In genomic region chr12:132761032-132761910, GRCh38 we compare ENCODE assay signal across 8 cellular contexts. TPM values are rescaled to one million over a fixed set of nuclear protein-coding genes. Genes with fewer than 3 reads are reported as not detected.
DNase-seq lines count a peak whose midpoint lies in the region; ATAC-seq, FAIRE-seq and TF ChIP-seq lines count a peak whose summit lies in the region.

TSS of gene ANKLE2 (minus strand) at chr12:132761832. CDS start at chr12:132761798, 34 bp downstream.

- in situ Hi-C loops in GM23248 (cut with MboI) = no loop called here

- peak; percentile 91 for DNase-seq in GM03348 (ENCODE audit: low spot score)
- DNase-seq in GM23248 = peak; percentile 83
- peak; percentile 68 for DNase-seq in LHCN-M2 (ENCODE audit: low read depth)
- peak; percentile 42 for DNase-seq in WTC11 (ENCODE audit: low spot score)
- DNase-seq in bronchial epithelial cell (ENCODE audit: low read depth) = peak; percentile 35
- DNase-seq in keratinocyte (ENCODE audit: low read depth, low spot score) = no peak
- DNase-seq in stimulated activated CD4-positive, alpha-beta T cell treated with anti-CD3 and anti-CD28 coated beads, Interleukin-15, amount 100 ng/mL, for 48 hours (ENCODE audit: low read depth in 2 of 2) = peak; percentile 59 to 61
- no peak for DNase-seq in COLO829 (ENCODE audit: low spot score)

- H3K9ac ChIP-seq in GM23248 (peak within 1 kb of the TSS; percentile 94), keratinocyte (ENCODE audit: control insufficient read depth, extremely low read depth, insufficient read depth, low read length) (peak within 1 kb of the TSS; percentile 100)

- H3K27me3 ChIP-seq in GM23248 (replicated peaks; ENCODE audit: insufficient read depth) = no peaks in the 10 kb centered on the region
- no peaks in the 10 kb centered on the region for H3K27me3 ChIP-seq in bronchial epithelial cell (ENCODE audit: control insufficient read depth, insufficient read depth, low read length)
- H3K27me3 ChIP-seq in keratinocyte (ENCODE audit: control insufficient read depth, extremely low read depth, insufficient read depth, low read length) = no peaks in the 10 kb centered on the region

- no peaks in the 10 kb centered on the region for H3K27me3 Mint-ChIP-seq in WTC11 (ENCODE audit: low read depth)

- ATAC-seq in WTC11 = peak; percentile 45

- dilution Hi-C loops in keratinocyte (cut with MboI; ENCODE audit: extremely low pct_ligation_motif_present, low sequenced_read_pairs) = no loop called here

- H3K79me2 ChIP-seq in GM23248 (ENCODE audit: insufficient read depth) = peaks cover 71% of the 10 kb centered on the region
- H3K79me2 ChIP-seq in keratinocyte (ENCODE audit: control insufficient read depth, insufficient read depth, low read length) = peaks cover 53% of the 10 kb centered on the region

- H3K4me1 Mint-ChIP-seq in WTC11 = peaks cover 11% of the 10 kb centered on the region

- H3K9me1 ChIP-seq in keratinocyte (ENCODE audit: control insufficient read depth, extremely low read depth, insufficient read depth, low read length) = no peaks in the 10 kb centered on the region

- peak within 1 kb of the TSS; percentile 89 for H3K4me2 ChIP-seq in GM23248 (ENCODE audit: unreplicated experiment)
- peak within 1 kb of the TSS; percentile 95 for H3K4me2 ChIP-seq in keratinocyte (ENCODE audit: control insufficient read depth, extremely low read depth, insufficient read depth, low read depth, low read length)

- H3K9me2 ChIP-seq in GM23248 (ENCODE audit: insufficient read depth) = no peaks in the 10 kb centered on the region

- H3K9me3 ChIP-seq in GM23248 (ENCODE audit: low read depth) (no peaks in the 10 kb centered on the region), keratinocyte (ENCODE audit: control insufficient read depth, low read depth, low read length) (no peaks in the 10 kb centered on the region)

- H2AFZ ChIP-seq in GM23248 (peak within 1 kb of the TSS; percentile 85), keratinocyte (ENCODE audit: control insufficient read depth, low read length) (peak within 1 kb of the TSS; percentile 68)

- H3K4me1 ChIP-seq in GM23248 (ENCODE audit: insufficient read depth) (peaks cover 8% of the 10 kb centered on the region), keratinocyte (ENCODE audit: control insufficient read depth, extremely low read depth, insufficient read depth, low read length) (peaks cover 14% of the 10 kb centered on the region)

- TF ChIP-seq CTCF in WTC11 (IDR thresholded peaks at IDR 0.05) = no peak
- TF ChIP-seq CTCF in bronchial epithelial cell (IDR thresholded peaks at IDR 0.05; ENCODE audit: insufficient read depth, low read length, severe bottlenecking) = no peak
- no peak for TF ChIP-seq CTCF in keratinocyte (optimal IDR thresholded peaks at IDR 0.05 in 1 of 3, IDR thresholded peaks at IDR 0.05 in 1 of 3, conservative IDR thresholded peaks at IDR 0.05 in 1 of 3; ENCODE audit: extremely low read depth in 1 of 3, insufficient read depth in 2 of 3, low read length in 3 of 3)

- H3F3A ChIP-seq in GM23248 (ENCODE audit: insufficient read depth) = peaks cover 33% of the 10 kb centered on the region

- H3K27ac ChIP-seq in GM23248 (peak within 1 kb of the TSS; percentile 95), keratinocyte (ENCODE audit: control insufficient read depth, insufficient read depth, low read length) (peak within 1 kb of the TSS; percentile 100)

- peaks cover 4% of the 10 kb centered on the region; the same call in 1 of the 2 replicates for H3K36me3 ChIP-seq in GM23248 (ENCODE audit: low read depth)
- peaks cover 4% of the 10 kb centered on the region for H3K36me3 ChIP-seq in bronchial epithelial cell (ENCODE audit: control insufficient read depth, insufficient read depth, low read length)
- H3K36me3 ChIP-seq in keratinocyte (ENCODE audit: control insufficient read depth in 2 of 2, extremely low read depth in 1 of 2, insufficient read depth in 2 of 2, low read length in 2 of 2) = peaks cover 8 to 9% of the 10 kb centered on the region in 2 experiments

- peak within 1 kb of the TSS; percentile 95 for H3K27ac Mint-ChIP-seq in WTC11

- peak within 1 kb of the TSS; percentile 93 for H3K4me3 Mint-ChIP-seq in WTC11

- H3K9me3 Mint-ChIP-seq in WTC11 = no peaks in the 10 kb centered on the region

- 0 to 2% methylated on average over 48 to 84 of the region's 95 CpGs for WGBS in GM23248 (ENCODE audit: low coverage in 1 of 2, low lambda C conversion rate in 2 of 2, missing lambda C conversion rate in 2 of 2), 2 experiments

- H3K36me3 Mint-ChIP-seq in WTC11 = peaks cover 15% of the 10 kb centered on the region

- H3K4me3 ChIP-seq in GM23248 (peak within 1 kb of the TSS; percentile 89), bronchial epithelial cell (ENCODE audit: low read depth, low read length) (peak within 1 kb of the TSS; percentile 85), keratinocyte (ENCODE audit: control insufficient read depth in 2 of 3, extremely low read depth in 1 of 3, insufficient read depth in 2 of 3, low read depth in 1 of 3, low read length in 3 of 3) (peak within 1 kb of the TSS; percentile 91 to 99 (median 97))

- FAIRE-seq in bronchial epithelial cell (lab: Jason Lieb, UNC) (no peak), keratinocyte (lab: Jason Lieb, UNC) (no peak)

- H4K20me1 ChIP-seq in GM23248 (ENCODE audit: insufficient read depth) (0 out of 2 replicates have a peak, but pooled peaks cover 11% of the 10 kb centered on the region), keratinocyte (ENCODE audit: control insufficient read depth, extremely low read depth, insufficient read depth, low read length) (peaks cover 18% of the 10 kb centered on the region)

- CTCF ChIA-PET in WTC11 (lab: Charles Lee) = interaction anchor here (0.5 kb wide), 1 partner anchor 139 kb away, joined by 3 read pairs; no protein-coding TSS in a partner anchor

- POLR2A ChIA-PET in WTC11 (lab: Charles Lee) = no interaction called here

TF ChIP-seq in WTC11, 78 proteins besides CTCF, POLR2A, EP300 and RAD21 (continues in another document):
- no peak for TF ChIP-seq ZNF121 (CRISPR knock-in tag; IDR thresholded peaks at IDR 0.05)
- TF ChIP-seq, protein P1, sequence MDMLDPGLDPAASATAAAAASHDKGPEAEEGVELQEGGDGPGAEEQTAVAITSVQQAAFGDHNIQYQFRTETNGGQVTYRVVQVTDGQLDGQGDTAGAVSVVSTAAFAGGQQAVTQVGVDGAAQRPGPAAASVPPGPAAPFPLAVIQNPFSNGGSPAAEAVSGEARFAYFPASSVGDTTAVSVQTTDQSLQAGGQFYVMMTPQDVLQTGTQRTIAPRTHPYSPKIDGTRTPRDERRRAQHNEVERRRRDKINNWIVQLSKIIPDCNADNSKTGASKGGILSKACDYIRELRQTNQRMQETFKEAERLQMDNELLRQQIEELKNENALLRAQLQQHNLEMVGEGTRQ (CRISPR knock-in tag; IDR thresholded peaks at IDR 0.05) = no peak
- TF ChIP-seq, protein P2, sequence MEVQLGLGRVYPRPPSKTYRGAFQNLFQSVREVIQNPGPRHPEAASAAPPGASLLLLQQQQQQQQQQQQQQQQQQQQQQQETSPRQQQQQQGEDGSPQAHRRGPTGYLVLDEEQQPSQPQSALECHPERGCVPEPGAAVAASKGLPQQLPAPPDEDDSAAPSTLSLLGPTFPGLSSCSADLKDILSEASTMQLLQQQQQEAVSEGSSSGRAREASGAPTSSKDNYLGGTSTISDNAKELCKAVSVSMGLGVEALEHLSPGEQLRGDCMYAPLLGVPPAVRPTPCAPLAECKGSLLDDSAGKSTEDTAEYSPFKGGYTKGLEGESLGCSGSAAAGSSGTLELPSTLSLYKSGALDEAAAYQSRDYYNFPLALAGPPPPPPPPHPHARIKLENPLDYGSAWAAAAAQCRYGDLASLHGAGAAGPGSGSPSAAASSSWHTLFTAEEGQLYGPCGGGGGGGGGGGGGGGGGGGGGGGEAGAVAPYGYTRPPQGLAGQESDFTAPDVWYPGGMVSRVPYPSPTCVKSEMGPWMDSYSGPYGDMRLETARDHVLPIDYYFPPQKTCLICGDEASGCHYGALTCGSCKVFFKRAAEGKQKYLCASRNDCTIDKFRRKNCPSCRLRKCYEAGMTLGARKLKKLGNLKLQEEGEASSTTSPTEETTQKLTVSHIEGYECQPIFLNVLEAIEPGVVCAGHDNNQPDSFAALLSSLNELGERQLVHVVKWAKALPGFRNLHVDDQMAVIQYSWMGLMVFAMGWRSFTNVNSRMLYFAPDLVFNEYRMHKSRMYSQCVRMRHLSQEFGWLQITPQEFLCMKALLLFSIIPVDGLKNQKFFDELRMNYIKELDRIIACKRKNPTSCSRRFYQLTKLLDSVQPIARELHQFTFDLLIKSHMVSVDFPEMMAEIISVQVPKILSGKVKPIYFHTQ (CRISPR knock-in tag; IDR thresholded peaks at IDR 0.05) = no peak
- TF ChIP-seq ZNF263 (CRISPR knock-in tag; IDR thresholded peaks at IDR 0.05; ENCODE audit: low read depth) = 0 out of 2 replicates have a peak, but pooled peaks have one; percentile 34
- no peak for TF ChIP-seq NR2C2 (CRISPR knock-in tag; IDR thresholded peaks at IDR 0.05)
- TF ChIP-seq CREM (CRISPR knock-in tag; IDR thresholded peaks at IDR 0.05) = no peak
- TF ChIP-seq ATF1 (CRISPR knock-in tag; IDR thresholded peaks at IDR 0.05) = no peak
- no peak for TF ChIP-seq ZNF138 (CRISPR knock-in tag; conservative IDR thresholded peaks at IDR 0.05)
- no peak for TF ChIP-seq GTF2I (CRISPR knock-in tag; conservative IDR thresholded peaks at IDR 0.05)

RNA-seq across cellular contexts. Expression of gene ANKLE2, which starts in this region (rescaled TPM):
- total RNA-seq in GM23248 (2014; rRNA removed; shearing (Covaris generic)) = 69.6 and 83.3 TPM in 2 replicates
- polyA plus RNA-seq in GM23248 (2016; fragmentation: Nextera tagmentation; extraction: Ambion mirVana) = 48.3 and 49.4 TPM in 2 replicates
- 87.2 and 92.0 TPM in 2 replicates for total RNA-seq in LHCN-M2 (2014; rRNA removed)
- polyA plus RNA-seq in LHCN-M2 (2012) = 50.1 TPM
- 50.3 to 63.8 TPM (median 50.6 TPM) in 3 replicates for total RNA-seq in WTC11 (2021)
- 71.6 and 82.7 TPM in 2 replicates for total RNA-seq in bronchial epithelial cell
- 98.4 to 137 TPM (median 109 TPM) in 3 replicates for polyA plus RNA-seq in keratinocyte
- 121 TPM for polyA plus RNA-seq in keratinocyte (2011; ENCODE audit: low read depth)
- polyA plus RNA-seq in keratinocyte (2011; cell fraction: cytosol; rRNA removed) = 61.9 and 72.3 TPM in 2 replicates
- polyA plus RNA-seq in keratinocyte (2011; cell fraction: nucleus; rRNA removed) = 431 and 478 TPM in 2 replicates
- polyA plus RNA-seq in keratinocyte (2012; ENCODE audit: low replicate concordance) = 67.5 and 71.2 TPM in 2 replicates
- polyA minus RNA-seq in keratinocyte = 233 to 656 TPM (median 286 TPM) in 3 replicates
- polyA minus RNA-seq in keratinocyte (2011; cell fraction: cytosol; rRNA and poly(A)+ RNA removed) = 70.8 TPM
- polyA minus RNA-seq in keratinocyte (2011; cell fraction: nucleus; rRNA and poly(A)+ RNA removed) = 219 and 273 TPM in 2 replicates

Comparison
In these comparisons a context has a peak if more than half of its experiments do, and no peak if none do; other contexts are left out.
1. DNase-seq: peak in GM03348 (single experiment), GM23248 (single experiment), LHCN-M2 (single experiment), WTC11 (single experiment), bronchial epithelial cell (single experiment) and stimulated activated CD4-positive, alpha-beta T cell treated with anti-CD3 and anti-CD28 coated beads, Interleukin-15, amount 100 ng/mL, for 48 hours (2 of 2); none in keratinocyte (single experiment) and COLO829 (single experiment).
2. Peak in every context shown above with its lines, with median percentiles within 50 percentile points of each other: H3K4me3 ChIP-seq.